In genomic region chr6:163554663-163555062, GRCh38 we compare ENCODE assay signal across 8 cellular contexts.
DNase-seq lines count a peak whose midpoint lies in the region; ATAC-seq and TF ChIP-seq lines count a peak whose summit lies in the region.

No MANE protein-coding gene starts in this region.

- H3K4me2 ChIP-seq in OCI-LY3 (ENCODE audit: low read length): no peak overlapping the region

- no peak overlapping the region for H3K9ac ChIP-seq in OCI-LY3 (ENCODE audit: low read length)

- H3K27me3 ChIP-seq in Caco-2 (replicated peaks; ENCODE audit: control insufficient read depth, insufficient read depth, low read length) (no peaks in the 10 kb centered on the region), OCI-LY3 (ENCODE audit: low read depth, low read length) (no peaks in the 10 kb centered on the region)

- POLR2A ChIA-PET in Caco-2 (lab: Charles Lee): no interaction called here

- H3K36me3 ChIP-seq in Caco-2 (ENCODE audit: control insufficient read depth, insufficient read depth, low read length): no peaks in the 10 kb centered on the region
- H3K36me3 ChIP-seq in OCI-LY3 (replicated peaks; ENCODE audit: low read depth, low read length): peaks cover 12% of the 10 kb centered on the region

- H3K9me3 Mint-ChIP-seq in Caco-2 (ENCODE audit: unreplicated experiment) (no peaks in the 10 kb centered on the region), glutamatergic neuron (ENCODE audit: unreplicated experiment) (no peaks in the 10 kb centered on the region)
- no peaks in the 10 kb centered on the region for H3K9me3 Mint-ChIP-seq in activated T-helper 17 cell treated with anti-CD3 and anti-CD28 coated beads, Interleukin-2, amount 50 U/mL, for 72 hours

- peaks cover 34% of the 10 kb centered on the region for H4K20me1 ChIP-seq in OCI-LY3 (ENCODE audit: insufficient read depth, low read length)

- peaks cover 43% of the 10 kb centered on the region for H3K79me2 ChIP-seq in OCI-LY3 (ENCODE audit: low read length)

- DNase-seq in Caco-2 (peak; percentile 46 to 55), H4 (ENCODE audit: low spot score) (peak; percentile 11), glutamatergic neuron (peak; percentile 73), retina (no peak)
- DNase-seq in stimulated activated CD4-positive, alpha-beta T cell treated with anti-CD3 and anti-CD28 coated beads, Interleukin-15, amount 100 ng/mL, for 1 hour (ENCODE audit: low read depth in 1 of 2, low spot score in 1 of 2): peak; percentile 22 to 37

- H2AFZ ChIP-seq in OCI-LY3 (ENCODE audit: low read depth, low read length): no peak overlapping the region

- CTCF ChIA-PET in Caco-2 (lab: Charles Lee): interaction anchor here (1.0 to 1.3 kb wide), 2 partner anchors 21 to 138 kb away, joined by 4 to 5 read pairs; no protein-coding TSS in a partner anchor

- intact Hi-C loops in Caco-2 (cut with micrococcal nuclease; ENCODE audit: unreplicated experiment): loop anchor here (1.0 kb wide), 2 partner anchors 138 to 373 kb away; no protein-coding TSS in a partner anchor

- no peaks in the 10 kb centered on the region for H3K4me1 Mint-ChIP-seq in Caco-2 (ENCODE audit: low read depth, unreplicated experiment)
- H3K4me1 Mint-ChIP-seq in activated T-helper 17 cell treated with anti-CD3 and anti-CD28 coated beads, Interleukin-2, amount 50 U/mL, for 72 hours: peaks cover 7% of the 10 kb centered on the region
- H3K4me1 Mint-ChIP-seq in glutamatergic neuron (ENCODE audit: low read depth, unreplicated experiment): peaks cover 7% of the 10 kb centered on the region

- H3K4me1 ChIP-seq in Caco-2: no peaks in the 10 kb centered on the region
- no peaks in the 10 kb centered on the region for H3K4me1 ChIP-seq in OCI-LY3 (ENCODE audit: low read length)

- ATAC-seq in activated T-helper 17 cell treated with anti-CD3 and anti-CD28 coated beads, Interleukin-2, amount 50 U/mL, for 72 hours (replicated peaks): peak; percentile 64
- no peak for ATAC-seq in HG03045 (IDR thresholded peaks at IDR 0.05; ENCODE audit: unreplicated experiment)

- H3K36me3 Mint-ChIP-seq in Caco-2 (ENCODE audit: insufficient read depth, unreplicated experiment) (peaks cover 26% of the 10 kb centered on the region), glutamatergic neuron (ENCODE audit: unreplicated experiment) (no peaks in the 10 kb centered on the region)
- H3K36me3 Mint-ChIP-seq in activated T-helper 17 cell treated with anti-CD3 and anti-CD28 coated beads, Interleukin-2, amount 50 U/mL, for 72 hours (ENCODE audit: low read depth): peaks cover 19% of the 10 kb centered on the region

- H3K27ac ChIP-seq in OCI-LY3 (ENCODE audit: low read length): no peak overlapping the region

- no peak overlapping the region for H3K4me3 ChIP-seq in Caco-2 (ENCODE audit: low read depth, low read length)
- no peak overlapping the region for H3K4me3 ChIP-seq in OCI-LY3 (ENCODE audit: low read length)

- no TSS peak for BruUV-seq in Caco-2 (replicated peaks; lab: Mats Ljungman, UMichigan)

- TF ChIP-seq CTCF in Caco-2 (IDR thresholded peaks at IDR 0.05; ENCODE audit: insufficient read depth in 1 of 2, low read depth in 1 of 2, low read length in 1 of 2, severe bottlenecking in 1 of 2, unreplicated experiment in 1 of 2) (peak; percentile 38 to 49), OCI-LY3 (IDR thresholded peaks at IDR 0.05; ENCODE audit: low read depth, low read length) (peak; percentile 60), glutamatergic neuron (IDR thresholded peaks at IDR 0.05; ENCODE audit: partially characterized antibody, unreplicated experiment) (peak; percentile 57)

- H3K9me3 ChIP-seq in Caco-2 (no peaks in the 10 kb centered on the region), OCI-LY3 (ENCODE audit: insufficient read depth, low read length) (no peaks in the 10 kb centered on the region)

- H3K27ac Mint-ChIP-seq in Caco-2 (ENCODE audit: unreplicated experiment): no peak overlapping the region
- H3K27ac Mint-ChIP-seq in activated T-helper 17 cell treated with anti-CD3 and anti-CD28 coated beads, Interleukin-2, amount 50 U/mL, for 72 hours: no peak overlapping the region
- H3K27ac Mint-ChIP-seq in glutamatergic neuron (ENCODE audit: unreplicated experiment): peak overlapping the region; percentile 14

- no peaks in the 10 kb centered on the region for H3K27me3 Mint-ChIP-seq in Caco-2 (ENCODE audit: insufficient read depth, unreplicated experiment)
- H3K27me3 Mint-ChIP-seq in activated T-helper 17 cell treated with anti-CD3 and anti-CD28 coated beads, Interleukin-2, amount 50 U/mL, for 72 hours: no peaks in the 10 kb centered on the region
- peaks cover 3% of the 10 kb centered on the region for H3K27me3 Mint-ChIP-seq in glutamatergic neuron (ENCODE audit: unreplicated experiment)

- H3K4me3 Mint-ChIP-seq in Caco-2 (ENCODE audit: unreplicated experiment) (no peak overlapping the region), glutamatergic neuron (ENCODE audit: unreplicated experiment) (no peak overlapping the region)
- no peak overlapping the region for H3K4me3 Mint-ChIP-seq in activated T-helper 17 cell treated with anti-CD3 and anti-CD28 coated beads, Interleukin-2, amount 50 U/mL, for 72 hours
